ENCODE assay signal across 8 cellular contexts in the genomic region with DNA sequence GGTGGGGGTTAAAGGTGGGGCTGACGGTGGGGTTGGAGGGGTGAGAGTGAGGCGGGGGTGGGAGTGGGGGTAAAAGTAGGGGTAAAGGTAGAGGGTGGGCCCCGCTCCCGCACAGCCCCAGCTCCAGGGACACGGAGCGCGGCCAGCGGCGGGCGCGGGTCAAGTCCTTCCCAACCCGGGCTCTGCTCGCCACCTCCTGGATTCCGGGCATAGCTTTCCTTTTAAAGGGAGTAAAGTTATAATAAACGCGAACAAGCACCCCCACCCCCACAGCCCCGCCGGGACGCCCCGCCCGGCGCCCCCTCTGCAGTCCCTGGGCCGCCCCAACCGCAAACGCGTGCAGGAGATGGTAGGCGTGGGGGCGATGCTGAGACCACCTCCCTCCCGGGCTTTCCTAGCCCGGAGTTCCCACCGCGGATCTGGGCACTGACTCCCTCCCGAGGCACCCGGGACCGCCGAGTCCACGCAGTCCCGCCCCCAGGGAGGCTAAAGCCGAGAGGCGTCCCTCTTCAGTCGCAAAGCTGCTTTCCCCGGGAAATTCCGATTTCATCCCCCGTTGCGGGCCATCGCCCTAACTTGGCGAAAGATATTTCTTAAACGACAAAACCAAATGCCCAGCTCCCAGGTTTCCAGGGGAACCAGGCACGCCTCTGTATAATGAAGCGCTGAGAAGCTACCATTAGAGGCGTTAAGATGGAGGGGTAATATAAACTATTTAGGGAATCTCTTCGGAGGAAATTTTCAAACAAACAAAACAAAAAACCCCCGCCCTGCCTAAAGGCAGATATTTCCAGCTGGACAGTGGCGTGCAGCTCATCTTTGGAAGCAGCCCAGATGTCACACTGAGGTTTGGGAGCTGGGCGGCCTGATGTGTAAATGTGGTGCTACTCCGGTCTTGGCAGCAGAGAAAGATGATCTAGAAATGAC. TPM values are rescaled to one million over a fixed set of nuclear protein-coding genes. Genes with fewer than 3 reads are reported as not detected.
DNase-seq lines count a peak whose midpoint lies in the region; ATAC-seq and TF ChIP-seq lines count a peak whose summit lies in the region.

TSS of gene LIMS2 (minus strand) at position 196 of the 927 bp plus-strand sequence. CDS start 506 bp downstream, outside the sequence.

- peak within 1 kb of the TSS; percentile 88 to 100 (median 96) for H3K27ac ChIP-seq in heart left ventricle

- no peaks in the 10 kb centered on the region for H3K9me3 ChIP-seq in heart left ventricle

- H3K27me3 Mint-ChIP-seq in activated T-helper 17 cell treated with anti-CD3 and anti-CD28 coated beads, Interleukin-2, amount 50 U/mL, for 72 hours = peaks cover 47% of the 10 kb centered on the region

- peaks cover 0 to 61% (median 44%) of the 10 kb centered on the region in 12 donors for H3K4me1 ChIP-seq in heart left ventricle

- TF ChIP-seq POLR2A in heart left ventricle (IDR thresholded peaks at IDR 0.05) = peak in 1 of 2 donors; percentile 26

- peak within 1 kb of the TSS; percentile 77 for H3K4me3 Mint-ChIP-seq in activated T-helper 17 cell treated with anti-CD3 and anti-CD28 coated beads, Interleukin-2, amount 50 U/mL, for 72 hours

- ATAC-seq in activated T-helper 17 cell treated with anti-CD3 and anti-CD28 coated beads, Interleukin-2, amount 50 U/mL, for 72 hours (replicated peaks) = no peak
- ATAC-seq in heart left ventricle = peak; percentile 33 to 66 (median 49)
- no peak for ATAC-seq in GM21717 (IDR thresholded peaks at IDR 0.05; ENCODE audit: unreplicated experiment)

- peak within 1 kb of the TSS; percentile 69 to 98 (median 86) for H3K4me3 ChIP-seq in heart left ventricle

- H3K4me1 Mint-ChIP-seq in activated T-helper 17 cell treated with anti-CD3 and anti-CD28 coated beads, Interleukin-2, amount 50 U/mL, for 72 hours = no peaks in the 10 kb centered on the region

- TF ChIP-seq CTCF in heart left ventricle (IDR thresholded peaks at IDR 0.05) = peak in 10 of 12 donors; percentile 11 to 45 (median 28)

- no peak within 1 kb of the TSS for H3K27ac Mint-ChIP-seq in activated T-helper 17 cell treated with anti-CD3 and anti-CD28 coated beads, Interleukin-2, amount 50 U/mL, for 72 hours

- no peaks in the 10 kb centered on the region for H3K9me3 Mint-ChIP-seq in activated T-helper 17 cell treated with anti-CD3 and anti-CD28 coated beads, Interleukin-2, amount 50 U/mL, for 72 hours

- DNase-seq in activated effector memory CD4-positive, alpha-beta T cell treated with anti-CD3 and anti-CD28 coated beads, Interleukin-2, amount 50 U/mL, for 16 hours = peak; percentile 52
- no peak for DNase-seq in activated effector memory CD4-positive, alpha-beta T cell treated with Interleukin-2 at 50 U/mL for 16 hours
- DNase-seq in heart left ventricle (peak; percentile 74 to 81 (median 78)), posterior vena cava (ENCODE audit: low spot score) (peak; percentile 88), SKM-1 (lab: John Stamatoyannopoulos, UW; ENCODE audit: unreplicated experiment) (no peak), OCI-M2 (lab: John Stamatoyannopoulos, UW; ENCODE audit: unreplicated experiment) (no peak)

- H3K36me3 ChIP-seq in heart left ventricle = peaks cover 0 to 4% (median 0%) of the 10 kb centered on the region in 9 donors

- intact Hi-C loops in heart left ventricle (cut with DNase I) (loop anchor here in 5 of 10 donors (2.0 to 10.0 kb wide), 7 partner anchors 17 to 83 kb away; no protein-coding TSS in a partner anchor), posterior vena cava (cut with DNase I) (no loop called here)

- 0 to 2% (median 1%) methylated on average over 50 to 56 of the region's 56 CpGs for WGBS in heart left ventricle, 4 donors

- H3K36me3 Mint-ChIP-seq in activated T-helper 17 cell treated with anti-CD3 and anti-CD28 coated beads, Interleukin-2, amount 50 U/mL, for 72 hours (ENCODE audit: low read depth) = no peaks in the 10 kb centered on the region

- H3K27me3 ChIP-seq in heart left ventricle = peaks cover 0 to 26% (median 0%) of the 10 kb centered on the region in 9 donors

RNA-seq across cellular contexts. Expression of gene LIMS2, which starts in this region (rescaled TPM):
- total RNA-seq in activated T-helper 17 cell treated with anti-CD3 and anti-CD28 coated beads, Interleukin-2, amount 50 U/mL, for 72 hours = 1 to 10 TPM; 2.4 to 4.8 TPM
- total RNA-seq in heart left ventricle = 100 to 1,000 TPM in 7 of 9 donors, 10 to 100 TPM in 2; 97.1 to 225 (median 158) TPM
- polyA plus RNA-seq in heart left ventricle = 100 to 1,000 TPM; 115 to 293 TPM
- total RNA-seq in posterior vena cava = 100 to 1,000 TPM; 210 to 235 TPM

Comparison
In these comparisons a context has a peak if more than half of its experiments do, and no peak if none do; other contexts are left out.
1. RNA of gene LIMS2 (total RNA-seq): 210 to 235 TPM in posterior vena cava and 97.1 to 225 TPM in heart left ventricle; 2.4 to 4.8 TPM in activated T-helper 17 cell treated with anti-CD3 and anti-CD28 coated beads, Interleukin-2, amount 50 U/mL, for 72 hours; every median in the first group is over 10 times any median in the second.
2. DNase-seq: peak in activated effector memory CD4-positive, alpha-beta T cell treated with anti-CD3 and anti-CD28 coated beads, Interleukin-2, amount 50 U/mL, for 16 hours (single experiment), heart left ventricle (5 of 5) and posterior vena cava (single experiment); none in activated effector memory CD4-positive, alpha-beta T cell treated with Interleukin-2 at 50 U/mL for 16 hours (single experiment), SKM-1 (single experiment) and OCI-M2 (single experiment).
3. ATAC-seq: peak in heart left ventricle (4 of 4); none in activated T-helper 17 cell treated with anti-CD3 and anti-CD28 coated beads, Interleukin-2, amount 50 U/mL, for 72 hours (single experiment) and GM21717 (single experiment).